ENCODE assay signal across 31 cellular contexts in the genomic region with DNA sequence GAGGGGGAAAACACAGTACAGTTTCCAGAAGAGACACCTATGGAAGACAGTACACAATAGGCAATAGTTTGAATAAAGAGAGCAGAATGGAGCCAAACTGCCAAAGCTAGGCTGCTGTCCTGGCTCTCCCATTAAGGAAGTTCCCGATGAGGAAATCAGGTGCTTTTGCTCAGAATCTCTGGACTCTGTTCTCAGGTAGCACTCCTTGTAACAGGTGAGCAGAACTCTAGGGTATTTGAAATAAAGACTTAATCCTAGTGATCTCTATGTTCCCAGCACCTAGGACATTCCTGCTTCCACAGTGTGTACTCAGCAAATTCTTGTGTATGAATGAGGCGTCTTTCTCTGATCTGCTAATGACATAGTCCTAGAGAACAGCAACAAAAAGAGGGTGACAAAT. TPM values are rescaled to one million over a fixed set of nuclear protein-coding genes. Genes with fewer than 3 reads are reported as not detected.
DNase-seq lines count a peak whose midpoint lies in the region; ATAC-seq and TF ChIP-seq lines count a peak whose summit lies in the region.
"Had no signal": no experiment of that assay in that cellular context is flagged by ENCODE, and none has a peak within 500 bp of the region (broad histone marks: within the 10 kb centered on the region; RNA-seq: fewer than 3 reads in every experiment).

No MANE protein-coding gene starts in this region.

- H3K9me2 ChIP-seq in PC-3 (replicated peaks; ENCODE audit: low read length), result no peaks in the 10 kb centered on the region
- no peaks in the 10 kb centered on the region for H3K9me2 ChIP-seq in hepatocyte (replicated peaks; ENCODE audit: insufficient read depth)

- H3K4me1 Mint-ChIP-seq in activated T-cell treated with anti-CD3 and anti-CD28 coated beads, Interleukin-2, amount 50 U/mL, for 72 hours (ENCODE audit: low read depth), result peaks cover 23% of the 10 kb centered on the region
- H3K4me1 Mint-ChIP-seq: activated naive CD8-positive, alpha-beta T cell treated with anti-CD3 and anti-CD28 coated beads for 36 hours; immature natural killer cell had no signal

- H3K9ac ChIP-seq in PC-3 (ENCODE audit: low read length) (no peak overlapping the region), neuronal stem cell (ENCODE audit: low read depth, low read length, poor library complexity) (no peak overlapping the region)
- H3K9ac ChIP-seq: BLaER1 treated with 17β-estradiol and CSF1 and Interleukin-3, amounts not matched to agents 10 nM and 100 nM had no signal

- no peak overlapping the region for H2BK5ac ChIP-seq in neuronal stem cell (ENCODE audit: low read length)

- peak overlapping the region; percentile 80 for H3K4me3 ChIP-seq in PC-3 (ENCODE audit: low read length)
- H3K4me3 ChIP-seq in hepatocyte, result no peak overlapping the region
- peak overlapping the region in 1 of 2 donors; percentile 56 for H3K4me3 ChIP-seq in neuronal stem cell (ENCODE audit: low read length in 2 of 2)
- H3K4me3 ChIP-seq: BLaER1 treated with 17β-estradiol and CSF1 and Interleukin-3, amounts not matched to agents 10 nM and 100 nM; GM12878; lung; uterus had no signal

- H4K20me1 ChIP-seq in PC-3 (ENCODE audit: low read length) (no peaks in the 10 kb centered on the region), hepatocyte (ENCODE audit: insufficient read depth, poor library complexity, severe bottlenecking) (no peaks in the 10 kb centered on the region)
- H4K20me1 ChIP-seq: BLaER1 treated with 17β-estradiol and CSF1 and Interleukin-3, amounts not matched to agents 10 nM and 100 nM had no signal

- no peak overlapping the region for H3K27ac ChIP-seq in PC-3 (ENCODE audit: low read length)
- H3K27ac ChIP-seq in hepatocyte, result peak overlapping the region; percentile 87
- H3K27ac ChIP-seq in neuronal stem cell (replicated peaks; ENCODE audit: low read length), result no peak overlapping the region
- H3K27ac ChIP-seq: BLaER1 treated with 17β-estradiol and CSF1 and Interleukin-3, amounts not matched to agents 10 nM and 100 nM; HL-60; uterus had no signal

- H2BK15ac ChIP-seq in neuronal stem cell (ENCODE audit: low read length), result no peak overlapping the region

- DNase-seq in Caki2 (ENCODE audit: low read depth) (peak; percentile 15), PC-3 (no peak), hepatocyte (ENCODE audit: low spot score) (peak; percentile 20), neuronal stem cell (ENCODE audit: low spot score) (no peak), KBM-7 (no peak), HCEC 1CT (no peak), NCI-H345 treated with DMSO at 0.1 percent for 48 hours (lab: John Stamatoyannopoulos, UW; ENCODE audit: unreplicated experiment) (no peak)
- no peak for DNase-seq in activated T-cell treated with anti-CD3 and anti-CD28 coated beads, Interleukin-2, amount 50 U/mL, for 72 hours
- DNase-seq: activated CD4-positive, alpha-beta memory T cell treated with anti-CD3 and anti-CD28 coated beads for 36 hours; activated CD8-positive, alpha-beta memory T cell treated with anti-CD3 and anti-CD28 coated beads, Interleukin-2, amount 50 U/mL, for 48 hours; activated effector memory CD4-positive, alpha-beta T cell treated with Interleukin-2 at 50 U/mL for 16 hours; activated naive CD8-positive, alpha-beta T cell treated with anti-CD3 and anti-CD28 coated beads for 36 hours; Caco-2; cerebellar nuclear complex; effector CD8-positive, alpha-beta T cell; foreskin fibroblast; immature natural killer cell; NCI-H1105; NCI-H2029; NCI-H226; nucleus accumbens; stimulated activated CD4-positive, alpha-beta T cell treated with anti-CD3 and anti-CD28 coated beads, Interleukin-4, amount 100 ng/mL, for 1 hour; SW 1271; T1000; uterus had no signal

- 72% methylated on average over 2 of the region's 2 CpGs for WGBS in hepatocyte (ENCODE audit: low lambda C conversion rate, missing lambda C conversion rate)
- WGBS in neuronal stem cell (ENCODE audit: extremely low coverage in 2 of 2, insufficient read length in 2 of 2, insufficient replicate concordance in 1 of 2), 2 donors, result no CpG with 5 or more reads among the region's 2 CpGs

- H3K4me3 Mint-ChIP-seq in activated T-cell treated with anti-CD3 and anti-CD28 coated beads, Interleukin-2, amount 50 U/mL, for 72 hours, result no peak overlapping the region
- H3K4me3 Mint-ChIP-seq: activated CD4-positive, alpha-beta memory T cell treated with anti-CD3 and anti-CD28 coated beads for 36 hours; activated naive CD8-positive, alpha-beta T cell treated with anti-CD3 and anti-CD28 coated beads for 36 hours; immature natural killer cell; stimulated activated memory B cell treated with anti-CD40 and anti-IgM and Interleukin-4, amounts not matched to agents 10 μg/mL and 1 μg/mL and 100 μg/mL, for 72 hours had no signal

- no peak for ATAC-seq in PC-3
- no peak for ATAC-seq in activated T-cell treated with anti-CD3 and anti-CD28 coated beads, Interleukin-2, amount 50 U/mL, for 72 hours (replicated peaks in 1 of 2)
- ATAC-seq: GM12878; HCT116; stimulated activated memory B cell treated with anti-CD40 and anti-IgM and Interleukin-4, amounts not matched to agents 10 μg/mL and 1 μg/mL and 100 μg/mL, for 72 hours had no signal

- in situ Hi-C loops in Caki2 (cut with HindIII; ENCODE audit: low pct_unique_long_range_greater_than_20kb, low sequenced_read_pairs), result no loop called here
- in situ Hi-C loops in KBM-7 (cut with MboI; ENCODE audit: low pct_unique_long_range_greater_than_20kb, low sequenced_read_pairs), result no loop called here

- POLR2A ChIA-PET in PC-3 (lab: Charles Lee; ENCODE audit: unreplicated experiment), result no interaction called here

- H3K4ac ChIP-seq in neuronal stem cell (ENCODE audit: low read length), result no peak overlapping the region

- H3K4me1 ChIP-seq in PC-3 (ENCODE audit: insufficient read depth, low read length), result peaks cover 29% of the 10 kb centered on the region
- peaks cover 14% of the 10 kb centered on the region for H3K4me1 ChIP-seq in hepatocyte (ENCODE audit: insufficient read depth)
- peaks cover 11 to 13% of the 10 kb centered on the region in 2 donors for H3K4me1 ChIP-seq in neuronal stem cell (ENCODE audit: control insufficient read depth in 2 of 2, insufficient read depth in 1 of 2, low read depth in 1 of 2, low read length in 2 of 2)
- H3K4me1 ChIP-seq: uterus had no signal

- no peak overlapping the region for H4K8ac ChIP-seq in neuronal stem cell (ENCODE audit: low read depth, low read length)

- no peak overlapping the region for H3K14ac ChIP-seq in neuronal stem cell (ENCODE audit: low read length)

- no peak overlapping the region for H4K91ac ChIP-seq in neuronal stem cell (ENCODE audit: low read depth, low read length, poor library complexity)

- no peaks in the 10 kb centered on the region for H3K36me3 Mint-ChIP-seq in activated T-cell treated with anti-CD3 and anti-CD28 coated beads, Interleukin-2, amount 50 U/mL, for 72 hours (ENCODE audit: insufficient read depth in 2 of 2)
- H3K36me3 Mint-ChIP-seq: activated CD4-positive, alpha-beta memory T cell treated with anti-CD3 and anti-CD28 coated beads for 36 hours; activated naive CD8-positive, alpha-beta T cell treated with anti-CD3 and anti-CD28 coated beads for 36 hours; immature natural killer cell; stimulated activated memory B cell treated with anti-CD40 and anti-IgM and Interleukin-4, amounts not matched to agents 10 μg/mL and 1 μg/mL and 100 μg/mL, for 72 hours had no signal

- H3K4me2 ChIP-seq in PC-3 (ENCODE audit: low read length), result peak overlapping the region; percentile 96
- peak overlapping the region; percentile 60 for H3K4me2 ChIP-seq in hepatocyte
- peak overlapping the region; percentile 34 for H3K4me2 ChIP-seq in neuronal stem cell (ENCODE audit: insufficient read depth, low read length, poor library complexity, severe bottlenecking)

- H2AFZ ChIP-seq in PC-3 (ENCODE audit: low read length) (0 out of 2 replicates have a peak overlapping the region, but pooled peaks have one; percentile 40), hepatocyte (peak overlapping the region; percentile 41), neuronal stem cell (ENCODE audit: low read length) (no peak overlapping the region)

- H3K18ac ChIP-seq in neuronal stem cell (ENCODE audit: low read length), result no peak overlapping the region

- no peaks in the 10 kb centered on the region for H3K9me3 Mint-ChIP-seq in activated T-cell treated with anti-CD3 and anti-CD28 coated beads, Interleukin-2, amount 50 U/mL, for 72 hours
- H3K9me3 Mint-ChIP-seq: activated CD4-positive, alpha-beta memory T cell treated with anti-CD3 and anti-CD28 coated beads for 36 hours; activated naive CD8-positive, alpha-beta T cell treated with anti-CD3 and anti-CD28 coated beads for 36 hours; stimulated activated memory B cell treated with anti-CD40 and anti-IgM and Interleukin-4, amounts not matched to agents 10 μg/mL and 1 μg/mL and 100 μg/mL, for 72 hours had no signal

- H3K27me3 ChIP-seq in PC-3 (ENCODE audit: low read length) (no peaks in the 10 kb centered on the region), hepatocyte (no peaks in the 10 kb centered on the region), neuronal stem cell (ENCODE audit: control insufficient read depth in 3 of 3, insufficient read depth in 3 of 3, low read depth in 1 of 3, low read length in 3 of 3) (no peaks in the 10 kb centered on the region)
- H3K27me3 ChIP-seq: BLaER1 treated with 17β-estradiol and CSF1 and Interleukin-3, amounts not matched to agents 10 nM and 100 nM; uterus had no signal

- no peak overlapping the region for H2AK5ac ChIP-seq in neuronal stem cell (ENCODE audit: low read depth, low read length)

- H3K9me3 ChIP-seq in PC-3 (ENCODE audit: low read length), result no peaks in the 10 kb centered on the region
- H3K9me3 ChIP-seq in hepatocyte (ENCODE audit: low read depth), result no peaks in the 10 kb centered on the region
- no peaks in the 10 kb centered on the region for H3K9me3 ChIP-seq in neuronal stem cell (replicated peaks in 1 of 2; ENCODE audit: control insufficient read depth in 2 of 2, insufficient read depth in 1 of 2, low read depth in 1 of 2, low read length in 2 of 2)
- H3K9me3 ChIP-seq: BLaER1 treated with 17β-estradiol and CSF1 and Interleukin-3, amounts not matched to agents 10 nM and 100 nM; Caco-2; uterus had no signal

- no TSS peak for BruUV-seq in PC-3 (replicated peaks; lab: Mats Ljungman, UMichigan)

- H3K79me2 ChIP-seq in PC-3 (ENCODE audit: low read length) (peaks cover 37% of the 10 kb centered on the region), hepatocyte (no peaks in the 10 kb centered on the region)

- TF ChIP-seq CTCF in PC-3 (conservative IDR thresholded peaks at IDR 0.05; ENCODE audit: low read depth, low read length) (no peak), hepatocyte (IDR thresholded peaks at IDR 0.05; ENCODE audit: poor library complexity) (no peak)

- peaks cover 40% of the 10 kb centered on the region for H3K27me3 Mint-ChIP-seq in activated T-cell treated with anti-CD3 and anti-CD28 coated beads, Interleukin-2, amount 50 U/mL, for 72 hours (ENCODE audit: low read depth)

- H2BK12ac ChIP-seq in neuronal stem cell (ENCODE audit: low read length), result no peak overlapping the region

- H3K23ac ChIP-seq in neuronal stem cell (ENCODE audit: low read depth, low read length, poor library complexity), result no peak overlapping the region

- no peaks in the 10 kb centered on the region for H3F3A ChIP-seq in PC-3 (ENCODE audit: low read length, unreplicated experiment)

- H3K36me3 ChIP-seq in PC-3 (ENCODE audit: low read depth, low read length), result no peaks in the 10 kb centered on the region
- no peaks in the 10 kb centered on the region for H3K36me3 ChIP-seq in hepatocyte (replicated peaks; ENCODE audit: insufficient read depth, low read depth)
- H3K36me3 ChIP-seq in neuronal stem cell (replicated peaks in 1 of 2; ENCODE audit: control insufficient read depth in 2 of 2, insufficient read depth in 2 of 2, low read length in 2 of 2), result no peaks in the 10 kb centered on the region
- H3K36me3 ChIP-seq: BLaER1 treated with 17β-estradiol and CSF1 and Interleukin-3, amounts not matched to agents 10 nM and 100 nM; uterus had no signal

- H3K79me1 ChIP-seq in neuronal stem cell (ENCODE audit: low read depth, low read length), result no peaks in the 10 kb centered on the region

- H2BK120ac ChIP-seq in neuronal stem cell (ENCODE audit: low read depth, low read length), result no peak overlapping the region

- H3K27ac Mint-ChIP-seq in activated T-cell treated with anti-CD3 and anti-CD28 coated beads, Interleukin-2, amount 50 U/mL, for 72 hours, result no peak overlapping the region
- H3K27ac Mint-ChIP-seq: activated CD4-positive, alpha-beta memory T cell treated with anti-CD3 and anti-CD28 coated beads for 36 hours; activated naive CD8-positive, alpha-beta T cell treated with anti-CD3 and anti-CD28 coated beads for 36 hours; immature natural killer cell; stimulated activated memory B cell treated with anti-CD40 and anti-IgM and Interleukin-4, amounts not matched to agents 10 μg/mL and 1 μg/mL and 100 μg/mL, for 72 hours had no signal

- intact Hi-C loops in PC-3 (cut with micrococcal nuclease), result no loop called here

- CTCF ChIA-PET in PC-3 (lab: Charles Lee), result no interaction called here

RNA-seq across cellular contexts. Expression of a gene that starts 1.7 kb away (rescaled TPM):
- total RNA-seq in Caki2 (2014; rRNA removed; shearing (Covaris generic); ENCODE audit: low replicate concordance), result 8.6 and 8.8 TPM in 2 replicates
- total RNA-seq in PC-3 (2014; rRNA removed), result 3.9 and 6.1 TPM in 2 replicates
- 13.0 and 18.0 TPM in 2 replicates for total RNA-seq in hepatocyte
- 3.2 and 5.0 TPM in 2 replicates for polyA plus RNA-seq in hepatocyte
- 12.8 TPM for polyA plus RNA-seq in neuronal stem cell (2013, experiment 1 of 2)
- polyA plus RNA-seq in neuronal stem cell (2013, experiment 2 of 2), result 13.1 TPM
- total RNA-seq in activated T-cell treated with anti-CD3 and anti-CD28 coated beads, Interleukin-2, amount 50 U/mL, for 72 hours, result not detected
- total RNA-seq: activated CD4-positive, alpha-beta memory T cell treated with anti-CD3 and anti-CD28 coated beads for 36 hours; activated naive CD8-positive, alpha-beta T cell treated with anti-CD3 and anti-CD28 coated beads for 36 hours had no signal

Comparison
In these comparisons a context has a peak if more than half of its experiments do, and no peak if none do; other contexts are left out.
1. DNase-seq: peak in Caki2 (single experiment) and hepatocyte (single experiment); none in PC-3 (single experiment), neuronal stem cell (single experiment), KBM-7 (single experiment), HCEC 1CT (single experiment), NCI-H345 treated with DMSO at 0.1 percent for 48 hours (single experiment) and activated T-cell treated with anti-CD3 and anti-CD28 coated beads, Interleukin-2, amount 50 U/mL, for 72 hours (0 of 2).
2. H3K4me2 ChIP-seq: peak in every context shown above with its lines; median percentile 96 in PC-3; 60 in hepatocyte; 34 in neuronal stem cell.